Comparison of ENCODE assay signal across 8 cellular contexts in genomic region chr16:29996773-29997250, GRCh38. TPM values are rescaled to one million over a fixed set of nuclear protein-coding genes. Genes with fewer than 3 reads are reported as not detected.
DNase-seq lines count a peak whose midpoint lies in the region; ATAC-seq and TF ChIP-seq lines count a peak whose summit lies in the region.

No MANE protein-coding gene starts in this region.

- intact Hi-C loops in CD14-positive monocyte (cut with micrococcal nuclease) = loop anchor here (1.0 to 10.0 kb wide), 3 partner anchors 23 to 182 kb away; partner anchors contain the start of genes PAGR1 (in 1 of the 2), PRRT2 (in 1 of the 2) and TAOK2 (in 1 of the 2)
- intact Hi-C loops in dendritic cell treated with granulocyte-macrophage colony-stimulating factor and Interleukin-4, amounts not matched to agents 40 ng/mL and 50 ng/mL, for 4 days (cut with micrococcal nuclease) = loop anchor here (1.0 to 5.0 kb wide), 2 partner anchors 24 to 190 kb away; partner anchors contain the start of genes MAZ and TAOK2

- no peaks in the 10 kb centered on the region for H3K27me3 ChIP-seq in MG63

- H3K27me3 Mint-ChIP-seq in CD14-positive monocyte (ENCODE audit: low read depth in 3 of 3) (peaks cover 0 to 5% (median 0%) of the 10 kb centered on the region in 3 donors), nephron (ENCODE audit: low read depth) (no peaks in the 10 kb centered on the region)
- no peaks in the 10 kb centered on the region for H3K27me3 Mint-ChIP-seq in dendritic cell treated with granulocyte-macrophage colony-stimulating factor and Interleukin-4, amounts not matched to agents 40 ng/mL and 50 ng/mL, for 4 days

- DNase-seq in CD14-positive monocyte (ENCODE audit: low spot score) (no peak), MG63 (no peak), caudate nucleus (lab: John Stamatoyannopoulos, UW) (no peak)

- H3K4me1 Mint-ChIP-seq in CD14-positive monocyte (peaks cover 23% of the 10 kb centered on the region), nephron (peaks cover 24% of the 10 kb centered on the region)
- peaks cover 33% of the 10 kb centered on the region for H3K4me1 Mint-ChIP-seq in dendritic cell treated with granulocyte-macrophage colony-stimulating factor and Interleukin-4, amounts not matched to agents 40 ng/mL and 50 ng/mL, for 4 days (ENCODE audit: low read depth)

- peaks cover 64% of the 10 kb centered on the region for H3K36me3 ChIP-seq in MG63

- H3K9me3 Mint-ChIP-seq in CD14-positive monocyte (no peaks in the 10 kb centered on the region), nephron (no peaks in the 10 kb centered on the region)
- H3K9me3 Mint-ChIP-seq in dendritic cell treated with granulocyte-macrophage colony-stimulating factor and Interleukin-4, amounts not matched to agents 40 ng/mL and 50 ng/mL, for 4 days = no peaks in the 10 kb centered on the region

- no peak overlapping the region for H3K27ac ChIP-seq in caudate nucleus (ENCODE audit: low read depth, low read length)

- TF ChIP-seq CTCF in CD14-positive monocyte (IDR thresholded peaks at IDR 0.05) (no peak), nephron (IDR thresholded peaks at IDR 0.05; ENCODE audit: unreplicated experiment in 3 of 3) (no peak)

- H3K4me3 Mint-ChIP-seq in CD14-positive monocyte (peak overlapping the region; percentile 91 to 98), nephron (peak overlapping the region; percentile 98)
- peak overlapping the region; percentile 100 for H3K4me3 Mint-ChIP-seq in dendritic cell treated with granulocyte-macrophage colony-stimulating factor and Interleukin-4, amounts not matched to agents 40 ng/mL and 50 ng/mL, for 4 days

- H3K27ac Mint-ChIP-seq in CD14-positive monocyte (peak overlapping the region in 6 of 7 donors; percentile 46 to 98 (median 96)), nephron (peak overlapping the region in 2 of 3 experiments; percentile 92 to 97)
- peak overlapping the region; percentile 98 for H3K27ac Mint-ChIP-seq in dendritic cell treated with granulocyte-macrophage colony-stimulating factor and Interleukin-4, amounts not matched to agents 40 ng/mL and 50 ng/mL, for 4 days

- ATAC-seq in GM18520 (IDR thresholded peaks at IDR 0.05; ENCODE audit: unreplicated experiment) (no peak), HG03097 (IDR thresholded peaks at IDR 0.05; ENCODE audit: low FRiP score, unreplicated experiment) (no peak), GM21717 (IDR thresholded peaks at IDR 0.05; ENCODE audit: unreplicated experiment) (no peak)

- peaks cover 35 to 51% of the 10 kb centered on the region in 2 donors for H3K36me3 Mint-ChIP-seq in CD14-positive monocyte
- H3K36me3 Mint-ChIP-seq in dendritic cell treated with granulocyte-macrophage colony-stimulating factor and Interleukin-4, amounts not matched to agents 40 ng/mL and 50 ng/mL, for 4 days (ENCODE audit: low read depth) = peaks cover 80% of the 10 kb centered on the region
- peaks cover 21% of the 10 kb centered on the region for H3K36me3 Mint-ChIP-seq in nephron (ENCODE audit: low read depth)

- no peaks in the 10 kb centered on the region for H3K9me3 ChIP-seq in MG63

- H3K4me3 ChIP-seq in MG63 = peak overlapping the region; percentile 76

RNA-seq across cellular contexts. Expression of gene INO80E, which starts 0.8 kb away (rescaled TPM):
- polyA plus RNA-seq in CD14-positive monocyte = 1 to 10 TPM; 2.8 to 3.5 TPM
- 97.4 and 290 TPM in 2 replicates for total RNA-seq in MG63 (2014; rRNA removed; shearing (Covaris generic); ENCODE audit: low replicate concordance)

RNA-seq across cellular contexts. Expression of gene HIRIP3, which starts 1.4 kb away (rescaled TPM):
- 1 to 10 TPM; 3.3 to 4.8 TPM for polyA plus RNA-seq in CD14-positive monocyte
- total RNA-seq in MG63 (2014; rRNA removed; shearing (Covaris generic); ENCODE audit: low replicate concordance) = 6.5 and 25.9 TPM in 2 replicates

RNA-seq across cellular contexts. Expression of gene DOC2A, which starts 14.0 kb away (rescaled TPM):
- polyA plus RNA-seq in CD14-positive monocyte = under 1 TPM; 0.23 to 0.66 TPM
- total RNA-seq in MG63 (2014; rRNA removed; shearing (Covaris generic); ENCODE audit: low replicate concordance) = not detected in 2 replicates

RNA-seq across cellular contexts. Expression of gene TAOK2, which starts 23.1 kb away (rescaled TPM):
- 1 to 10 TPM; 1.1 to 2.3 TPM for polyA plus RNA-seq in CD14-positive monocyte
- 41.3 and 59.4 TPM in 2 replicates for total RNA-seq in MG63 (2014; rRNA removed; shearing (Covaris generic); ENCODE audit: low replicate concordance)

RNA-seq across cellular contexts. Expression of gene C16orf92, which starts 26.2 kb away (rescaled TPM):
- polyA plus RNA-seq in CD14-positive monocyte = not detected
- total RNA-seq in MG63 (2014; rRNA removed; shearing (Covaris generic); ENCODE audit: low replicate concordance) = not detected in 2 replicates
